ENCODE assay signal across 32 cellular contexts in genomic region chr18:49026501-49027378, GRCh38.
DNase-seq lines count a peak whose midpoint lies in the region; ATAC-seq and TF ChIP-seq lines count a peak whose summit lies in the region.
"Had no signal": no experiment of that assay in that cellular context is flagged by ENCODE, and none has a peak within 500 bp of the region (broad histone marks: within the 10 kb centered on the region; RNA-seq: fewer than 3 reads in every experiment).

No MANE protein-coding gene starts in this region.

- no peak for ATAC-seq in activated naive CD8-positive, alpha-beta T cell treated with anti-CD3 and anti-CD28 coated beads, Interleukin-2, amount 10 ng/mL, durations not matched to agents 7 days and 5 days (ENCODE audit: low read depth)
- ATAC-seq in activated naive CD8-positive, alpha-beta T cell treated with anti-CD3 and anti-CD28 coated beads, Interleukin-2, amount 50 U/mL, for 24 hours: no peak
- no peak for ATAC-seq in upper lobe of right lung
- no peak for ATAC-seq in HG02759 (IDR thresholded peaks at IDR 0.05; ENCODE audit: unreplicated experiment)
- ATAC-seq: naive thymus-derived CD4-positive, alpha-beta T cell; psoas muscle; WTC11 had no signal

- no peaks in the 10 kb centered on the region for H3K9me3 Mint-ChIP-seq in activated naive CD8-positive, alpha-beta T cell treated with anti-CD3 and anti-CD28 coated beads, Interleukin-2, amount 10 ng/mL, durations not matched to agents 7 days and 5 days
- no peaks in the 10 kb centered on the region for H3K9me3 Mint-ChIP-seq in activated naive CD8-positive, alpha-beta T cell treated with anti-CD3 and anti-CD28 coated beads, Interleukin-2, amount 50 U/mL, for 24 hours
- H3K9me3 Mint-ChIP-seq: activated naive CD8-positive, alpha-beta T cell treated with anti-CD3 and anti-CD28 coated beads for 36 hours; IgD-negative memory B cell; naive thymus-derived CD4-positive, alpha-beta T cell had no signal

- no peak overlapping the region for H3K4me2 ChIP-seq in OCI-LY1 (ENCODE audit: low read length)

- intact Hi-C loops in upper lobe of right lung (cut with DNase I): no loop called here

- peak overlapping the region; percentile 21 for H3K27ac Mint-ChIP-seq in activated naive CD8-positive, alpha-beta T cell treated with anti-CD3 and anti-CD28 coated beads, Interleukin-2, amount 10 ng/mL, durations not matched to agents 7 days and 5 days
- no peak overlapping the region for H3K27ac Mint-ChIP-seq in activated naive CD8-positive, alpha-beta T cell treated with anti-CD3 and anti-CD28 coated beads, Interleukin-2, amount 50 U/mL, for 24 hours
- H3K27ac Mint-ChIP-seq: activated naive CD8-positive, alpha-beta T cell treated with anti-CD3 and anti-CD28 coated beads for 36 hours; WTC11 had no signal

- no peak for DNase-seq in activated naive CD8-positive, alpha-beta T cell treated with anti-CD3 and anti-CD28 coated beads, Interleukin-2, amount 10 ng/mL, durations not matched to agents 7 days and 5 days
- no peak for DNase-seq in activated naive CD8-positive, alpha-beta T cell treated with anti-CD3 and anti-CD28 coated beads, Interleukin-2, amount 50 U/mL, for 24 hours
- DNase-seq in islet precursor cell (peak; percentile 47), upper lobe of right lung (peak; percentile 52), activated gamma-delta T cell (lab: John Stamatoyannopoulos, UW) (no peak), NCI-H1105 treated with DMSO at 0.1 percent for 48 hours (lab: John Stamatoyannopoulos, UW) (no peak)
- DNase-seq: activated CD4-positive, alpha-beta T cell treated with anti-CD3 and anti-CD28 coated beads, Interleukin-2, amount 50 U/mL, for 4 hours; activated naive CD8-positive, alpha-beta T cell treated with anti-CD3 and anti-CD28 coated beads for 36 hours; COR-L47; cortex of kidney; effector memory CD4-positive, alpha-beta T cell; GM23248; left ventricle myocardium inferior; NCI-H1092; NCI-H1694 treated with DMSO at 0.1 percent for 48 hours; NCI-H446; NCI-H748 treated with DMSO at 0.1 percent for 48 hours; occipital lobe; sigmoid colon; SJCRH30; stimulated activated CD4-positive, alpha-beta T cell treated with anti-CD3 and anti-CD28 coated beads, Interleukin-12 subunit alpha, Interleukin-12 subunit beta, amount 100 ng/mL, for 4 hours; stimulated activated CD4-positive, alpha-beta T cell treated with anti-CD3 and anti-CD28 coated beads, Interleukin-2, amount 100 ng/mL, for 48 hours; SW 1271; T1000; thyroid gland had no signal

- no peaks in the 10 kb centered on the region for H3K36me3 ChIP-seq in OCI-LY1 (ENCODE audit: insufficient read depth, low read length)
- H3K36me3 ChIP-seq in upper lobe of right lung: no peaks in the 10 kb centered on the region
- H3K36me3 ChIP-seq: cardiac muscle cell, left ventricle myocardium inferior, sigmoid colon, SJCRH30, thyroid gland had no signal

- H3K9me3 ChIP-seq in OCI-LY1 (ENCODE audit: low read length) (no peaks in the 10 kb centered on the region), upper lobe of right lung (no peaks in the 10 kb centered on the region)
- H3K9me3 ChIP-seq: left ventricle myocardium inferior, psoas muscle, sigmoid colon, SJCRH30, thyroid gland had no signal

- no peak overlapping the region for H3K9ac ChIP-seq in OCI-LY1 (ENCODE audit: low read length)
- H3K9ac ChIP-seq: GM23248 had no signal

- POLR2A ChIA-PET in activated naive CD8-positive, alpha-beta T cell treated with anti-CD3 and anti-CD28 coated beads, Interleukin-2, amount 10 ng/mL, durations not matched to agents 7 days and 5 days (lab: Charles Lee): no interaction called here

- H3K27me3 ChIP-seq in OCI-LY1 (ENCODE audit: insufficient read depth, low read length) (no peaks in the 10 kb centered on the region), upper lobe of right lung (no peaks in the 10 kb centered on the region)
- H3K27me3 ChIP-seq: cardiac muscle cell, sigmoid colon, SJCRH30, thyroid gland had no signal

- peaks cover 9% of the 10 kb centered on the region for H3K27me3 Mint-ChIP-seq in activated naive CD8-positive, alpha-beta T cell treated with anti-CD3 and anti-CD28 coated beads, Interleukin-2, amount 10 ng/mL, durations not matched to agents 7 days and 5 days
- H3K27me3 Mint-ChIP-seq in activated naive CD8-positive, alpha-beta T cell treated with anti-CD3 and anti-CD28 coated beads, Interleukin-2, amount 50 U/mL, for 24 hours: no peaks in the 10 kb centered on the region

- peaks cover 24% of the 10 kb centered on the region for H3K4me1 Mint-ChIP-seq in activated naive CD8-positive, alpha-beta T cell treated with anti-CD3 and anti-CD28 coated beads, Interleukin-2, amount 10 ng/mL, durations not matched to agents 7 days and 5 days
- peaks cover 23% of the 10 kb centered on the region for H3K4me1 Mint-ChIP-seq in activated naive CD8-positive, alpha-beta T cell treated with anti-CD3 and anti-CD28 coated beads, Interleukin-2, amount 50 U/mL, for 24 hours
- H3K4me1 Mint-ChIP-seq: WTC11 had no signal

- no peak overlapping the region for H2AFZ ChIP-seq in OCI-LY1 (ENCODE audit: low read length)
- H2AFZ ChIP-seq: GM23248 had no signal

- H3K4me3 ChIP-seq in OCI-LY1 (ENCODE audit: low read depth, low read length, poor library complexity, severe bottlenecking) (no peak overlapping the region), upper lobe of right lung (no peak overlapping the region)
- H3K4me3 ChIP-seq: cardiac muscle cell, GM23248, left ventricle myocardium inferior, psoas muscle, sigmoid colon, SJCRH30, thyroid gland had no signal

- peaks cover 55% of the 10 kb centered on the region for H3K4me1 ChIP-seq in OCI-LY1 (ENCODE audit: insufficient read depth, low read length, severe bottlenecking)
- H3K4me1 ChIP-seq in upper lobe of right lung: no peaks in the 10 kb centered on the region
- H3K4me1 ChIP-seq: psoas muscle, sigmoid colon had no signal

- no peaks in the 10 kb centered on the region for H3K9me2 ChIP-seq in OCI-LY1 (ENCODE audit: low read depth, low read length)

- H3K27ac ChIP-seq in OCI-LY1 (ENCODE audit: low read depth, low read length, poor library complexity, severe bottlenecking): peak overlapping the region; percentile 97
- no peak overlapping the region for H3K27ac ChIP-seq in upper lobe of right lung
- H3K27ac ChIP-seq: cardiac muscle cell, GM23248, left ventricle myocardium inferior, psoas muscle, sigmoid colon, SJCRH30, thyroid gland had no signal

- H3K4me3 Mint-ChIP-seq in activated naive CD8-positive, alpha-beta T cell treated with anti-CD3 and anti-CD28 coated beads, Interleukin-2, amount 10 ng/mL, durations not matched to agents 7 days and 5 days: no peak overlapping the region
- H3K4me3 Mint-ChIP-seq in activated naive CD8-positive, alpha-beta T cell treated with anti-CD3 and anti-CD28 coated beads, Interleukin-2, amount 50 U/mL, for 24 hours: no peak overlapping the region
- H3K4me3 Mint-ChIP-seq: activated naive CD8-positive, alpha-beta T cell treated with anti-CD3 and anti-CD28 coated beads for 36 hours; IgD-negative memory B cell; naive thymus-derived CD4-positive, alpha-beta T cell; WTC11 had no signal

- no peak for TF ChIP-seq CTCF in OCI-LY1 (IDR thresholded peaks at IDR 0.05; ENCODE audit: low read length)
- TF ChIP-seq CTCF in upper lobe of right lung (IDR thresholded peaks at IDR 0.05): no peak

- H3K36me3 Mint-ChIP-seq in activated naive CD8-positive, alpha-beta T cell treated with anti-CD3 and anti-CD28 coated beads, Interleukin-2, amount 10 ng/mL, durations not matched to agents 7 days and 5 days: no peaks in the 10 kb centered on the region
- H3K36me3 Mint-ChIP-seq in activated naive CD8-positive, alpha-beta T cell treated with anti-CD3 and anti-CD28 coated beads, Interleukin-2, amount 50 U/mL, for 24 hours (ENCODE audit: low read depth): no peaks in the 10 kb centered on the region
- H3K36me3 Mint-ChIP-seq: activated naive CD8-positive, alpha-beta T cell treated with anti-CD3 and anti-CD28 coated beads for 36 hours; IgD-negative memory B cell; naive thymus-derived CD4-positive, alpha-beta T cell; WTC11 had no signal

- H3K79me2 ChIP-seq in OCI-LY1 (ENCODE audit: insufficient read depth, low read length): no peaks in the 10 kb centered on the region

- H3F3A ChIP-seq in OCI-LY1 (ENCODE audit: insufficient read depth, low read length): no peaks in the 10 kb centered on the region

- H4K20me1 ChIP-seq in OCI-LY1 (ENCODE audit: insufficient read depth, low read length): no peaks in the 10 kb centered on the region

Comparison
In these comparisons a context has a peak if more than half of its experiments do, and no peak if none do; other contexts are left out.
1. DNase-seq: peak in islet precursor cell (single experiment) and upper lobe of right lung (single experiment); none in activated naive CD8-positive, alpha-beta T cell treated with anti-CD3 and anti-CD28 coated beads, Interleukin-2, amount 10 ng/mL, durations not matched to agents 7 days and 5 days (single experiment), activated naive CD8-positive, alpha-beta T cell treated with anti-CD3 and anti-CD28 coated beads, Interleukin-2, amount 50 U/mL, for 24 hours (single experiment), activated gamma-delta T cell (single experiment) and NCI-H1105 treated with DMSO at 0.1 percent for 48 hours (single experiment).